14 cellular contexts compared by ENCODE assay signal in genomic region chr14:75044322-75044721, GRCh38. TPM values are rescaled to one million over a fixed set of nuclear protein-coding genes. Genes with fewer than 3 reads are reported as not detected.
A peak's percentile ranks its signal among the peaks of the same experiment; 100 is the strongest.
DNase-seq lines count a peak whose midpoint lies in the region; ATAC-seq, FAIRE-seq and TF ChIP-seq lines count a peak whose summit lies in the region.
"Had no signal": no experiment of that assay in that cellular context is flagged by ENCODE, and none has a peak within 500 bp of the region (broad histone marks: within the 10 kb centered on the region; RNA-seq: fewer than 3 reads in every experiment).

No MANE protein-coding gene starts in this region.

- no peak for FAIRE-seq in bronchial epithelial cell (lab: Jason Lieb, UNC)

- no peak overlapping the region for H2AFZ ChIP-seq in DND-41 (ENCODE audit: low read depth, low read length)

- ATAC-seq in DND-41 (ENCODE audit: insufficient read depth, low read depth) (0 out of 3 replicates have a peak, but pooled peaks have one; percentile 19), HG03457 (IDR thresholded peaks at IDR 0.05; ENCODE audit: unreplicated experiment) (no peak)
- ATAC-seq: stimulated activated memory B cell treated with anti-CD40 and anti-IgM and Interleukin-4, amounts not matched to agents 10 μg/mL and 1 μg/mL and 100 μg/mL, for 72 hours had no signal

- TF ChIP-seq POLR2A in sigmoid colon (IDR thresholded peaks at IDR 0.05): no peak

- TF ChIP-seq CTCF in DND-41 (IDR thresholded peaks at IDR 0.05; ENCODE audit: borderline replicate concordance, extremely low read depth, low read length, poor library complexity, severe bottlenecking) (no peak), bronchial epithelial cell (IDR thresholded peaks at IDR 0.05; ENCODE audit: insufficient read depth, low read length, severe bottlenecking) (no peak), sigmoid colon (IDR thresholded peaks at IDR 0.05) (no peak)

- 8 to 10% methylated on average over 2 of the region's 2 CpGs for WGBS in sigmoid colon, 2 donors

- H3K4me2 ChIP-seq in DND-41 (ENCODE audit: insufficient read depth, low read length): peak overlapping the region; percentile 26; the same call in 1 of the 2 replicates

- H3K9me3 ChIP-seq in DND-41 (ENCODE audit: insufficient read depth, low read length, severe bottlenecking): no peaks in the 10 kb centered on the region
- no peaks in the 10 kb centered on the region for H3K9me3 ChIP-seq in muscle layer of duodenum (ENCODE audit: control insufficient read depth in 1 of 2, low read length in 2 of 2)
- no peaks in the 10 kb centered on the region for H3K9me3 ChIP-seq in sigmoid colon
- H3K9me3 ChIP-seq: left ventricle myocardium inferior, neutrophil had no signal

- no peak overlapping the region for H3K27ac ChIP-seq in DND-41 (ENCODE audit: low read length)
- peak overlapping the region; percentile 44 for H3K27ac ChIP-seq in muscle layer of duodenum (ENCODE audit: low read length)
- peak overlapping the region in 1 of 4 donors; percentile 43 for H3K27ac ChIP-seq in sigmoid colon
- H3K27ac ChIP-seq: left ventricle myocardium inferior, neutrophil, WERI-Rb-1 had no signal

- H3K4me3 ChIP-seq in DND-41 (ENCODE audit: low read depth in 1 of 2, low read length in 2 of 2): no peak overlapping the region
- no peak overlapping the region for H3K4me3 ChIP-seq in bronchial epithelial cell (ENCODE audit: low read depth, low read length)
- H3K4me3 ChIP-seq in muscle layer of duodenum (ENCODE audit: low read depth in 1 of 2, low read length in 2 of 2): no peak overlapping the region
- peak overlapping the region in 1 of 4 donors; percentile 2 for H3K4me3 ChIP-seq in sigmoid colon
- H3K4me3 ChIP-seq: left ventricle myocardium inferior had no signal

- TF ChIP-seq EP300 in sigmoid colon (IDR thresholded peaks at IDR 0.05): no peak

- DNase-seq in DND-41 (no peak), NCI-H2171 (lab: John Stamatoyannopoulos, UW) (peak; percentile 7), bronchial epithelial cell (ENCODE audit: low read depth) (peak; percentile 67), sigmoid colon (no peak), NCI-H345 (lab: John Stamatoyannopoulos, UW) (no peak)
- no peak for DNase-seq in stimulated activated CD4-positive, alpha-beta T cell treated with anti-CD3 and anti-CD28 coated beads, Interleukin-4, amount 100 ng/mL, for 24 hours
- DNase-seq: Calu3, left ventricle myocardium inferior, Right ventricle myocardium superior, WERI-Rb-1 had no signal

- intact Hi-C loops in sigmoid colon (cut with DNase I): no loop called here

- H3K79me2 ChIP-seq in DND-41 (ENCODE audit: insufficient read depth, low read length): peaks cover 60% of the 10 kb centered on the region

- H3K4me1 ChIP-seq in DND-41 (ENCODE audit: insufficient read depth, low read length) (peaks cover 34% of the 10 kb centered on the region), muscle layer of duodenum (ENCODE audit: control insufficient read depth in 1 of 2, insufficient read depth in 2 of 2, low read length in 2 of 2) (peaks cover 0 to 10% of the 10 kb centered on the region in 2 donors), sigmoid colon (peaks cover 0 to 25% (median 15%) of the 10 kb centered on the region in 4 donors)

- no peak overlapping the region for H3K9ac ChIP-seq in DND-41 (ENCODE audit: low read depth, low read length)

- no peaks in the 10 kb centered on the region for H3K27me3 ChIP-seq in DND-41 (ENCODE audit: insufficient read depth, low read length, poor library complexity)
- no peaks in the 10 kb centered on the region for H3K27me3 ChIP-seq in bronchial epithelial cell (ENCODE audit: control insufficient read depth, insufficient read depth, low read length)
- H3K27me3 ChIP-seq in muscle layer of duodenum (ENCODE audit: low read depth, low read length): no peaks in the 10 kb centered on the region
- H3K27me3 ChIP-seq in sigmoid colon: no peaks in the 10 kb centered on the region

- H3K36me3 ChIP-seq in DND-41 (ENCODE audit: insufficient read depth, low read length) (peaks cover 40% of the 10 kb centered on the region), bronchial epithelial cell (ENCODE audit: control insufficient read depth, insufficient read depth, low read length) (peaks cover 4% of the 10 kb centered on the region), muscle layer of duodenum (ENCODE audit: control insufficient read depth in 1 of 2, insufficient read depth in 2 of 2, low read length in 2 of 2) (peaks cover 0 to 11% of the 10 kb centered on the region in 2 donors), sigmoid colon (peaks cover 0 to 34% (median 0%) of the 10 kb centered on the region in 4 donors)
- H3K36me3 ChIP-seq: neutrophil had no signal

- peaks cover 5% of the 10 kb centered on the region; the same call in 1 of the 2 replicates for H4K20me1 ChIP-seq in DND-41 (ENCODE audit: insufficient read depth, low read length)

RNA-seq across cellular contexts. Expression of gene MLH3, which starts 6.9 kb away (rescaled TPM):
- total RNA-seq in bronchial epithelial cell (18.3 and 24.0 TPM in 2 replicates), sigmoid colon (10 to 100 TPM; 30.0 to 42.9 (median 34.7) TPM)
- 10 to 100 TPM in 1 of 3 donors, 1 to 10 TPM in 2; 3.6 to 12.5 (median 5.1) TPM for polyA plus RNA-seq in sigmoid colon

RNA-seq across cellular contexts. Expression of gene ACYP1, which starts 19.5 kb away (rescaled TPM):
- total RNA-seq in bronchial epithelial cell (4.5 and 9.9 TPM in 2 replicates), sigmoid colon (10 to 100 TPM in 3 of 4 donors, 1 to 10 TPM in 1; 4.2 to 23.5 (median 19.2) TPM)
- polyA plus RNA-seq in sigmoid colon: 10 to 100 TPM; 18.6 to 36.3 (median 23.3) TPM

RNA-seq across cellular contexts. Expression of gene ZC2HC1C, which starts 25.1 kb away (rescaled TPM):
- total RNA-seq in bronchial epithelial cell (0.53 and 0.90 TPM in 2 replicates), sigmoid colon (1 to 10 TPM; 3.6 to 4.6 (median 4.0) TPM)
- 1 to 10 TPM; 1.2 to 4.6 (median 4.6) TPM for polyA plus RNA-seq in sigmoid colon

RNA-seq across cellular contexts. Expression of gene EIF2B2, which starts 41.6 kb away (rescaled TPM):
- 60.6 and 83.7 TPM in 2 replicates for total RNA-seq in bronchial epithelial cell
- 10 to 100 TPM; 34.1 to 37.5 (median 35.3) TPM for total RNA-seq in sigmoid colon
- 10 to 100 TPM; 25.2 to 45.5 (median 40.0) TPM for polyA plus RNA-seq in sigmoid colon

Comparison
In these comparisons a context has a peak if more than half of its experiments do, and no peak if none do; other contexts are left out.
1. DNase-seq: peak in NCI-H2171 (single experiment) and bronchial epithelial cell (single experiment); none in DND-41 (single experiment), sigmoid colon (single experiment), NCI-H345 (single experiment) and stimulated activated CD4-positive, alpha-beta T cell treated with anti-CD3 and anti-CD28 coated beads, Interleukin-4, amount 100 ng/mL, for 24 hours (single experiment).